10 cellular contexts compared by ENCODE assay signal in genomic region chr15:74265046-74265639, GRCh38. TPM values are rescaled to one million over a fixed set of nuclear protein-coding genes. Genes with fewer than 3 reads are reported as not detected.
A peak's percentile ranks its signal among the peaks of the same experiment; 100 is the strongest.
DNase-seq lines count a peak whose midpoint lies in the region; ATAC-seq and TF ChIP-seq lines count a peak whose summit lies in the region.
"Had no signal": no experiment of that assay in that cellular context is flagged by ENCODE, and none has a peak within 500 bp of the region (broad histone marks: within the 10 kb centered on the region; RNA-seq: fewer than 3 reads in every experiment).

No MANE protein-coding gene starts in this region.

- H3K9me3 ChIP-seq in HEK293 (ENCODE audit: control insufficient read depth, insufficient read depth, low read depth, low read length) (no peaks in the 10 kb centered on the region), adrenal gland (replicated peaks in 1 of 3) (no peaks in the 10 kb centered on the region), ascending aorta (no peaks in the 10 kb centered on the region), WERI-Rb-1 (ENCODE audit: severe bottlenecking) (no peaks in the 10 kb centered on the region)

- no peaks in the 10 kb centered on the region for H3K36me3 ChIP-seq in HEK293 (ENCODE audit: control insufficient read depth in 2 of 2, insufficient read depth in 1 of 2, low read length in 2 of 2)
- no peaks in the 10 kb centered on the region for H3K36me3 ChIP-seq in adrenal gland (replicated peaks in 1 of 2)
- no peaks in the 10 kb centered on the region for H3K36me3 ChIP-seq in ascending aorta
- H3K36me3 ChIP-seq in WERI-Rb-1: no peaks in the 10 kb centered on the region

- WGBS in adrenal gland, 4 donors: 35 to 61% (median 39%) methylated on average over 5 of the region's 5 CpGs

- POLR2A ChIA-PET in HEK293 (lab: Yijun Ruan, JAX): interaction anchor here (1.7 kb wide), 1 partner anchor 12 kb away, joined by 4 read pairs; no protein-coding TSS in a partner anchor

- H3K4me3 ChIP-seq in HEK293 (ENCODE audit: low read depth, low read length): no peak overlapping the region
- no peak overlapping the region for H3K4me3 ChIP-seq in adrenal gland
- no peak overlapping the region for H3K4me3 ChIP-seq in ascending aorta
- H3K4me3 ChIP-seq in WERI-Rb-1 (ENCODE audit: low read depth, low read length): no peak overlapping the region

- no peak for TF ChIP-seq CTCF in HEK293 (tag by site-specific recombination; IDR thresholded peaks at IDR 0.05)
- no peak for TF ChIP-seq CTCF in adrenal gland (IDR thresholded peaks at IDR 0.05)
- no peak for TF ChIP-seq CTCF in ascending aorta (IDR thresholded peaks at IDR 0.05)
- TF ChIP-seq CTCF in WERI-Rb-1 (IDR thresholded peaks at IDR 0.05; ENCODE audit: low read depth, low read length): no peak

- H3K27me3 ChIP-seq in adrenal gland: no peaks in the 10 kb centered on the region
- no peaks in the 10 kb centered on the region for H3K27me3 ChIP-seq in ascending aorta
- H3K27me3 ChIP-seq in WERI-Rb-1 (ENCODE audit: insufficient read depth, low read depth, severe bottlenecking): no peaks in the 10 kb centered on the region

- ATAC-seq in HG02798 (IDR thresholded peaks at IDR 0.05; ENCODE audit: poor library complexity, unreplicated experiment): no peak

- CTCF ChIA-PET in HEK293 (lab: Yijun Ruan, JAX): interaction anchor here (0.9 to 1.3 kb wide), 3 partner anchors 11 to 57 kb away, joined by 3 to 4 read pairs (median 3); no protein-coding TSS in a partner anchor

- intact Hi-C loops in adrenal gland (cut with DNase I) (no loop called here), ascending aorta (cut with DNase I) (no loop called here)

- TF ChIP-seq POLR2A in adrenal gland (IDR thresholded peaks at IDR 0.05): no peak

- DNase-seq in EH (ENCODE audit: low read depth): peak; percentile 49
- DNase-seq in adrenal gland: peak in 4 of 7 donors; percentile 29 to 41 (median 36)
- DNase-seq in iris pigment epithelial cell (ENCODE audit: low read depth): peak; percentile 12
- DNase-seq in ascending aorta (ENCODE audit: low spot score in 2 of 2): no peak
- no peak for DNase-seq in WERI-Rb-1
- no peak for DNase-seq in SW480 (ENCODE audit: low spot score)
- DNase-seq: cortex of kidney had no signal

- H3K27ac ChIP-seq in HEK293 (ENCODE audit: extremely low read depth, low read depth, low read length) (no peak overlapping the region), adrenal gland (no peak overlapping the region), ascending aorta (no peak overlapping the region), WERI-Rb-1 (no peak overlapping the region)

- no peaks in the 10 kb centered on the region for H3K4me1 ChIP-seq in HEK293 (ENCODE audit: control insufficient read depth, insufficient read depth, low read length)
- no peaks in the 10 kb centered on the region for H3K4me1 ChIP-seq in adrenal gland (replicated peaks in 1 of 2)
- H3K4me1 ChIP-seq in ascending aorta: no peaks in the 10 kb centered on the region

TF ChIP-seq in HEK293, 187 proteins besides CTCF, POLR2A, EP300 and RAD21:
- TF ChIP-seq HOXD13 (CRISPR knock-in tag; IDR thresholded peaks at IDR 0.05; ENCODE audit: borderline replicate concordance) (peak; percentile 51; the same call in 1 of the 2 replicates), ZNF776 (tag by site-specific recombination; IDR thresholded peaks at IDR 0.05; ENCODE audit: borderline replicate concordance) (peak; percentile 46; the same call in 1 of the 2 replicates), ZNF335 (tag by site-specific recombination; conservative IDR thresholded peaks at IDR 0.05) (no peak), REST (tag by site-specific recombination; IDR thresholded peaks at IDR 0.05) (peak; percentile 99)

RNA-seq across cellular contexts. Expression of gene CCDC33, which starts 29.0 kb away (rescaled TPM):
- under 1 TPM in 5 of 8 donors, not detected in 3; 0.11 to 0.63 (median 0.16) TPM for total RNA-seq in adrenal gland
- polyA plus RNA-seq in adrenal gland: under 1 TPM; 0.30 to 0.48 (median 0.42) TPM
- not detected for total RNA-seq in ascending aorta
- total RNA-seq: activated CD8-positive, alpha-beta memory T cell treated with anti-CD3 and anti-CD28 coated beads for 36 hours had no signal

Comparison
In these comparisons a context has a peak if more than half of its experiments do, and no peak if none do; other contexts are left out.
1. DNase-seq: peak in EH (single experiment), adrenal gland (4 of 7) and iris pigment epithelial cell (single experiment); none in ascending aorta (0 of 2), WERI-Rb-1 (single experiment) and SW480 (single experiment).